In the genomic region with DNA sequence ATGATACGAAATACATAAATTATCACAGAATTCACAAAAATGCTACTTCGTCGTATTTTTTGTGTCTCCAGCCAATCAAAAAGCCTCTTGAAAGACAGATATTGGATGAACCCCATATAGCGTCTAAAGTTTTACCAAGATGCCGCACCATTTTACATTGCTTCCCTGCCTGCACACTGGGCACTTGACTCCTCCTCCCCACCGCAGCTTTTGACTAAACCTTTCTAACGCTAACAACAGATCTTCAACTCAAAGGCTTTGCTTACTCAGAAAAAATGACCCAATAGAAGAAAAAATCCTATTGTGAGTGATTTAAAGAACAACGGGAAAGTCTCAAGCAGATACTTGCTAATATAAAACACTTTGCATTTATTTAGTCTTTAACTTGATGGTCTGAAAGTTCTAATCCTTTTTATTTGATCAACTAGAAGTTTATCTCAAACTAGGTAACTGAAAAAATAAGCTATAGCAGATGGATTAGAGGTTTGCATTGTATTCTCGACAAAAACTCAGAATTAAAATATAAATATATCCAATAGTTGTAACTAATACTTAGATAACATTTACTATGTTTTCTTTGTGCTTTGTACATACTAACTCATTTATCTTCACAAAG, we compare ENCODE assay signal across 24 cellular contexts.
"Had no signal": no experiment of that assay in that cellular context is flagged by ENCODE, and none has a peak within 500 bp of the region (broad histone marks: within the 10 kb centered on the region; RNA-seq: fewer than 3 reads in every experiment).

No MANE protein-coding gene starts in this region.

- H3K4me3 Mint-ChIP-seq: memory B cell; naive B cell; natural killer cell treated with Interleukin-12 subunit alpha and Interleukin-12 subunit beta and Interleukin-15 and Interleukin-18, amount 100 ng/mL, for 72 hours; stimulated activated effector memory CD8-positive, alpha-beta T cell treated with anti-CD3 and anti-CD28 coated beads, Interleukin-12 subunit alpha, Interleukin-12 subunit beta, amount 100 ng/mL, for 72 hours; type B pancreatic cell had no signal

- DNase-seq: dorsolateral prefrontal cortex; effector CD4-positive, alpha-beta T cell; foreskin fibroblast; gastrocnemius medialis; head of caudate nucleus; left ventricle myocardium superior; mucosa of descending colon; naive B cell; nucleus accumbens; stimulated activated CD4-positive, alpha-beta T cell treated with anti-CD3 and anti-CD28 coated beads, Interleukin-2, amount 100 ng/mL, for 24 hours; stimulated activated CD4-positive, alpha-beta T cell treated with anti-CD3 and anti-CD28 coated beads, Interleukin-4, amount 100 ng/mL, for 24 hours; stimulated activated naive CD8-positive, alpha-beta T cell treated with anti-CD3 and anti-CD28 coated beads, Interleukin-15, Interleukin-2, amounts not matched to agents 100 U/mL and 50 U/mL, for 24 hours; substantia nigra; testis; tibial artery had no signal

- H3K27ac Mint-ChIP-seq: memory B cell; naive B cell; natural killer cell treated with Interleukin-12 subunit alpha and Interleukin-12 subunit beta and Interleukin-15 and Interleukin-18, amount 100 ng/mL, for 72 hours; stimulated activated effector memory CD8-positive, alpha-beta T cell treated with anti-CD3 and anti-CD28 coated beads, Interleukin-12 subunit alpha, Interleukin-12 subunit beta, amount 100 ng/mL, for 72 hours; type B pancreatic cell had no signal

- H3K9me3 ChIP-seq: gastrocnemius medialis, mucosa of descending colon, prostate gland, right atrium auricular region, testis, tibial artery had no signal

- H3K4me2 ChIP-seq: smooth muscle cell had no signal

- H3K27me3 Mint-ChIP-seq: memory B cell, type B pancreatic cell had no signal

- H3K4me1 Mint-ChIP-seq: memory B cell; naive B cell; stimulated activated effector memory CD8-positive, alpha-beta T cell treated with anti-CD3 and anti-CD28 coated beads, Interleukin-12 subunit alpha, Interleukin-12 subunit beta, amount 100 ng/mL, for 72 hours had no signal

- H3K36me3 ChIP-seq: gastrocnemius medialis, prostate gland, right atrium auricular region, tibial artery had no signal

- H3K27ac ChIP-seq: gastrocnemius medialis, prostate gland, right atrium auricular region, testis, tibial artery had no signal

- H3K36me3 Mint-ChIP-seq: memory B cell; naive B cell; natural killer cell treated with Interleukin-12 subunit alpha and Interleukin-12 subunit beta and Interleukin-15 and Interleukin-18, amount 100 ng/mL, for 72 hours; stimulated activated effector memory CD8-positive, alpha-beta T cell treated with anti-CD3 and anti-CD28 coated beads, Interleukin-12 subunit alpha, Interleukin-12 subunit beta, amount 100 ng/mL, for 72 hours had no signal

- ATAC-seq: gastrocnemius medialis; left ventricle myocardium superior; mucosa of descending colon; natural killer cell treated with Interleukin-12 subunit alpha and Interleukin-12 subunit beta and Interleukin-15 and Interleukin-18, amount 100 ng/mL, for 72 hours; sciatic nerve; stimulated activated effector memory CD8-positive, alpha-beta T cell treated with anti-CD3 and anti-CD28 coated beads, Interleukin-12 subunit alpha, Interleukin-12 subunit beta, amount 100 ng/mL, for 72 hours; stimulated activated naive CD8-positive, alpha-beta T cell treated with anti-CD3 and anti-CD28 coated beads, Interleukin-15, Interleukin-2, amounts not matched to agents 100 U/mL and 50 U/mL, for 24 hours had no signal

- H3K27me3 ChIP-seq: dorsolateral prefrontal cortex, gastrocnemius medialis, right atrium auricular region, testis, tibial artery had no signal

- H3K4me1 ChIP-seq: gastrocnemius medialis, prostate gland, right atrium auricular region, testis, tibial artery had no signal

- H3K4me3 ChIP-seq: dorsolateral prefrontal cortex, gastrocnemius medialis, lung, mucosa of descending colon, prostate gland, right atrium auricular region, smooth muscle cell, testis, tibial artery had no signal

- H3K9me3 Mint-ChIP-seq: memory B cell; naive B cell; stimulated activated effector memory CD8-positive, alpha-beta T cell treated with anti-CD3 and anti-CD28 coated beads, Interleukin-12 subunit alpha, Interleukin-12 subunit beta, amount 100 ng/mL, for 72 hours; type B pancreatic cell had no signal
